ENCODE assay signal across 8 cellular contexts in genomic region chr4:87007345-87008181, GRCh38.
A peak's percentile ranks its signal among the peaks of the same experiment; 100 is the strongest.
DNase-seq lines count a peak whose midpoint lies in the region; ATAC-seq and TF ChIP-seq lines count a peak whose summit lies in the region.

No MANE protein-coding gene starts in this region.

- H3K4me3 Mint-ChIP-seq in activated naive CD8-positive, alpha-beta T cell, result peak overlapping the region; percentile 97
- peak overlapping the region; percentile 89 for H3K4me3 Mint-ChIP-seq in osteocyte (ENCODE audit: unreplicated experiment)

- TF ChIP-seq CTCF in Peyer's patch (IDR thresholded peaks at IDR 0.05) (no peak), osteocyte (IDR thresholded peaks at IDR 0.05) (no peak), vagina (IDR thresholded peaks at IDR 0.05) (no peak)

- DNase-seq in AG20443 (ENCODE audit: low spot score) (peak; percentile 32), Peyer's patch (peak; percentile 61 to 82 (median 62)), head of caudate nucleus (peak; percentile 47 to 87 (median 72)), osteocyte (ENCODE audit: extremely low spot score, unreplicated experiment) (no peak), vagina (ENCODE audit: extremely low spot score in 2 of 2) (no peak), epidermal melanocyte (ENCODE audit: insufficient read length, low spot score) (no peak)

- H3K27ac ChIP-seq in Peyer's patch, result peak overlapping the region; percentile 80 to 94 (median 94)
- H3K27ac ChIP-seq in vagina, result peak overlapping the region; percentile 96

- no peaks in the 10 kb centered on the region for H3K27me3 ChIP-seq in Peyer's patch
- no peaks in the 10 kb centered on the region for H3K27me3 ChIP-seq in vagina

- H3K36me3 ChIP-seq in Peyer's patch, result no peaks in the 10 kb centered on the region
- H3K36me3 ChIP-seq in vagina, result no peaks in the 10 kb centered on the region

- no peaks in the 10 kb centered on the region for H3K9me3 Mint-ChIP-seq in activated naive CD8-positive, alpha-beta T cell (ENCODE audit: low read depth)
- no peaks in the 10 kb centered on the region for H3K9me3 Mint-ChIP-seq in osteocyte (ENCODE audit: unreplicated experiment)

- H3K27ac Mint-ChIP-seq in activated naive CD8-positive, alpha-beta T cell, result peak overlapping the region; percentile 92
- H3K27ac Mint-ChIP-seq in osteocyte (ENCODE audit: unreplicated experiment), result peak overlapping the region; percentile 98

- no peaks in the 10 kb centered on the region for H3K36me3 Mint-ChIP-seq in activated naive CD8-positive, alpha-beta T cell
- no peaks in the 10 kb centered on the region for H3K36me3 Mint-ChIP-seq in osteocyte (ENCODE audit: unreplicated experiment)

- H3K9me3 ChIP-seq in Peyer's patch, result no peaks in the 10 kb centered on the region
- H3K9me3 ChIP-seq in vagina, result no peaks in the 10 kb centered on the region

- H3K4me3 ChIP-seq in Peyer's patch (peak overlapping the region; percentile 51 to 71 (median 61)), vagina (peak overlapping the region; percentile 83 to 91)

- peaks cover 0 to 43% (median 14%) of the 10 kb centered on the region in 4 donors for H3K4me1 ChIP-seq in Peyer's patch
- H3K4me1 ChIP-seq in vagina, result peaks cover 59% of the 10 kb centered on the region

- peak in 1 of 2 donors; percentile 90 for TF ChIP-seq POLR2A in Peyer's patch (IDR thresholded peaks at IDR 0.05)
- no peak for TF ChIP-seq POLR2A in vagina (IDR thresholded peaks at IDR 0.05)

- intact Hi-C loops in head of caudate nucleus (cut with DNase I) (loop anchor here (2.0 to 5.0 kb wide), 2 partner anchors 73 to 85 kb away; partner anchors contain the start of gene AFF1), vagina (cut with DNase I) (loop anchor here (2.0 to 10.0 kb wide), 3 partner anchors 35 to 77 kb away; no protein-coding TSS in a partner anchor)

- H3K27me3 Mint-ChIP-seq in activated naive CD8-positive, alpha-beta T cell, result no peaks in the 10 kb centered on the region
- no peaks in the 10 kb centered on the region for H3K27me3 Mint-ChIP-seq in osteocyte (ENCODE audit: unreplicated experiment)

- peaks cover 62% of the 10 kb centered on the region for H3K4me1 Mint-ChIP-seq in activated naive CD8-positive, alpha-beta T cell (ENCODE audit: low read depth)
- H3K4me1 Mint-ChIP-seq in osteocyte (ENCODE audit: unreplicated experiment), result peaks cover 51% of the 10 kb centered on the region

- ATAC-seq in HG02763 (IDR thresholded peaks at IDR 0.05; ENCODE audit: unreplicated experiment), result peak; percentile 4

Comparison
In these comparisons a context has a peak if more than half of its experiments do, and no peak if none do; other contexts are left out.
1. DNase-seq: peak in AG20443 (single experiment), Peyer's patch (3 of 3) and head of caudate nucleus (42 of 42); none in osteocyte (single experiment), vagina (0 of 2) and epidermal melanocyte (single experiment).